Comparison of ENCODE assay signal across 8 cellular contexts in genomic region chr5:140362875-140363630, GRCh38.
DNase-seq lines count a peak whose midpoint lies in the region; ATAC-seq and TF ChIP-seq lines count a peak whose summit lies in the region.

No MANE protein-coding gene starts in this region.

- peaks cover 5% of the 10 kb centered on the region for H3K4me1 Mint-ChIP-seq in stimulated activated effector memory CD8-positive, alpha-beta T cell treated with anti-CD3 and anti-CD28 coated beads, Interleukin-12 subunit alpha, Interleukin-12 subunit beta, amount 100 ng/mL, for 72 hours

- H3K36me3 Mint-ChIP-seq in stimulated activated effector memory CD8-positive, alpha-beta T cell treated with anti-CD3 and anti-CD28 coated beads, Interleukin-12 subunit alpha, Interleukin-12 subunit beta, amount 100 ng/mL, for 72 hours = no peaks in the 10 kb centered on the region

- H3K9me3 ChIP-seq in NT2/D1 (ENCODE audit: insufficient read depth, low read length) (no peaks in the 10 kb centered on the region), muscle layer of duodenum (ENCODE audit: control insufficient read depth in 1 of 2, low read length in 2 of 2) (no peaks in the 10 kb centered on the region)

- H3K4me1 ChIP-seq in NT2/D1 (ENCODE audit: insufficient read depth, insufficient read length) (peaks cover 13% of the 10 kb centered on the region), muscle layer of duodenum (ENCODE audit: control insufficient read depth in 1 of 2, insufficient read depth in 2 of 2, low read length in 2 of 2) (peaks cover 0 to 5% of the 10 kb centered on the region in 2 donors)

- H3K9ac ChIP-seq in NT2/D1 (ENCODE audit: insufficient read length, low read depth) = peak overlapping the region; percentile 56

- peak overlapping the region; percentile 43 for H3K27ac Mint-ChIP-seq in stimulated activated effector memory CD8-positive, alpha-beta T cell treated with anti-CD3 and anti-CD28 coated beads, Interleukin-12 subunit alpha, Interleukin-12 subunit beta, amount 100 ng/mL, for 72 hours

- peak overlapping the region; percentile 45 for H3K4me3 ChIP-seq in NT2/D1 (ENCODE audit: insufficient read length, low read depth)
- peak overlapping the region; percentile 37 to 52 for H3K4me3 ChIP-seq in muscle layer of duodenum (ENCODE audit: low read depth in 1 of 2, low read length in 2 of 2)

- no peak for TF ChIP-seq POLR2A in erythroblast (IDR thresholded peaks at IDR 0.05; ENCODE audit: low read length)

- H3K9me3 Mint-ChIP-seq in stimulated activated effector memory CD8-positive, alpha-beta T cell treated with anti-CD3 and anti-CD28 coated beads, Interleukin-12 subunit alpha, Interleukin-12 subunit beta, amount 100 ng/mL, for 72 hours = no peaks in the 10 kb centered on the region

- H3K4me3 Mint-ChIP-seq in stimulated activated effector memory CD8-positive, alpha-beta T cell treated with anti-CD3 and anti-CD28 coated beads, Interleukin-12 subunit alpha, Interleukin-12 subunit beta, amount 100 ng/mL, for 72 hours = peak overlapping the region; percentile 68

- DNase-seq in AG08396 (ENCODE audit: low spot score) (peak; percentile 82), NT2/D1 (ENCODE audit: low read depth, low spot score) (peak; percentile 42), erythroblast (lab: John Stamatoyannopoulos, UW) (peak; percentile 75 to 85)
- peak; percentile 97 for DNase-seq in activated CD8-positive, alpha-beta memory T cell treated with anti-CD3 and anti-CD28 coated beads, Interleukin-2, amount 50 U/mL, for 48 hours
- DNase-seq in stimulated activated effector memory CD8-positive, alpha-beta T cell treated with anti-CD3 and anti-CD28 coated beads, Interleukin-12 subunit alpha, Interleukin-12 subunit beta, amount 100 ng/mL, for 72 hours (ENCODE audit: low spot score in 2 of 2) = peak; percentile 88 to 95

- ATAC-seq in GM18519 (IDR thresholded peaks at IDR 0.05; ENCODE audit: low FRiP score, unreplicated experiment) (peak; percentile 90), HG03095 (IDR thresholded peaks at IDR 0.05; ENCODE audit: unreplicated experiment) (peak; percentile 87)
- ATAC-seq in stimulated activated effector memory CD8-positive, alpha-beta T cell treated with anti-CD3 and anti-CD28 coated beads, Interleukin-12 subunit alpha, Interleukin-12 subunit beta, amount 100 ng/mL, for 72 hours = peak; percentile 86

- H3K27me3 ChIP-seq in NT2/D1 (ENCODE audit: insufficient read depth, insufficient read length) (peaks cover 10% of the 10 kb centered on the region), muscle layer of duodenum (ENCODE audit: low read depth, low read length) (no peaks in the 10 kb centered on the region)

- H3K36me3 ChIP-seq in NT2/D1 (ENCODE audit: insufficient read depth, insufficient read length, low read length) = no peaks in the 10 kb centered on the region
- no peaks in the 10 kb centered on the region for H3K36me3 ChIP-seq in muscle layer of duodenum (ENCODE audit: control insufficient read depth in 1 of 2, insufficient read depth in 2 of 2, low read length in 2 of 2)

- H3K27ac ChIP-seq in muscle layer of duodenum (ENCODE audit: low read length) = no peak overlapping the region

Comparison
In these comparisons a context has a peak if more than half of its experiments do, and no peak if none do; other contexts are left out.
1. DNase-seq: peak in every context shown above with its lines; median percentile 97 in activated CD8-positive, alpha-beta memory T cell treated with anti-CD3 and anti-CD28 coated beads, Interleukin-2, amount 50 U/mL, for 48 hours; 92 in stimulated activated effector memory CD8-positive, alpha-beta T cell treated with anti-CD3 and anti-CD28 coated beads, Interleukin-12 subunit alpha, Interleukin-12 subunit beta, amount 100 ng/mL, for 72 hours; 82 in AG08396; 80 in erythroblast; 42 in NT2/D1.